In the genomic region with DNA sequence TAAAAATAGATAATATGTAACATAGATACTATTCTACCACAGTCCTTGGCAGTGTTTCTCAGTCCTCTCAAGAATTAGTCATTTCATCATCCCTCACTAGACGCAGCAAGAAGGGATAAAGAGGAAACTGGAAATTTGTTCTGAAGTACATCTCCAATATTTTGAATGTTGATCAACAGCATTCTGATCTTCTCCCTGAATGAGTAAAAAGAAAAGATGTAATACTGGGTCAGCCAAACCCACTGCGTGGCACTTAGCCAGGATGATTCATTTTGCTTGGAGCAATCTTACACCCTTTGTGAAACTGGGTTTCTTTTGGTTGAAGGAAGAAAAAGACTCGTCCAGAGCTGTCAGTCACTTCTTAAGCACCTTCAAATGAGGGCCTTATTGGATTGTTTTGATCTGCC, we compare ENCODE assay signal across 8 cellular contexts. TPM values are rescaled to one million over a fixed set of nuclear protein-coding genes. Genes with fewer than 3 reads are reported as not detected.
A peak's percentile ranks its signal among the peaks of the same experiment; 100 is the strongest.
DNase-seq lines count a peak whose midpoint lies in the region; ATAC-seq, FAIRE-seq and TF ChIP-seq lines count a peak whose summit lies in the region.

No MANE protein-coding gene starts in this region.

- no peak overlapping the region for H3K4me3 ChIP-seq in epithelial cell of proximal tubule (ENCODE audit: low read depth, low read length)
- no peak overlapping the region for H3K4me3 ChIP-seq in pancreas
- no peak overlapping the region for H3K4me3 ChIP-seq in coronary artery

- in situ Hi-C loops in SK-MEL-5 (cut with HindIII; ENCODE audit: low pct_unique_long_range_greater_than_20kb, low sequenced_read_pairs) = no loop called here

- FAIRE-seq in pancreas (lab: Jason Lieb, UNC) = no peak

- intact Hi-C loops in pancreas (cut with DNase I) = no loop called here

- 71 to 80% methylated on average over 3 of the region's 3 CpGs for WGBS in pancreas, 2 donors

- TF ChIP-seq CTCF in epithelial cell of proximal tubule (conservative IDR thresholded peaks at IDR 0.05; ENCODE audit: low read depth, low read length) (no peak), pancreas (IDR thresholded peaks at IDR 0.05) (no peak), coronary artery (IDR thresholded peaks at IDR 0.05) (no peak)

- H3K27ac ChIP-seq in pancreas = no peak overlapping the region
- H3K27ac ChIP-seq in coronary artery = no peak overlapping the region

- ATAC-seq in HG02642 (IDR thresholded peaks at IDR 0.05; ENCODE audit: poor library complexity, unreplicated experiment) = peak; percentile 56
- ATAC-seq in pancreas = peak in 3 of 4 donors; percentile 39 to 72 (median 55)
- no peak for ATAC-seq in HG02973 (IDR thresholded peaks at IDR 0.05; ENCODE audit: unreplicated experiment)

- no peaks in the 10 kb centered on the region for H3K36me3 ChIP-seq in pancreas

- no peaks in the 10 kb centered on the region for H3K27me3 ChIP-seq in pancreas

- H3K9me3 ChIP-seq in pancreas = no peaks in the 10 kb centered on the region

- peak; percentile 3 for DNase-seq in GDM1 (lab: John Stamatoyannopoulos, UW)
- DNase-seq in SK-MEL-5 (ENCODE audit: low read depth, low spot score) = peak; percentile 87
- DNase-seq in epithelial cell of proximal tubule (ENCODE audit: low read depth) = peak; percentile 43
- DNase-seq in pancreas = peak in 3 of 6 donors; percentile 35 to 47 (median 42)
- DNase-seq in coronary artery (ENCODE audit: low spot score) = no peak
- DNase-seq in NCI-H2029 treated with DMSO at 0.1 percent for 48 hours (lab: John Stamatoyannopoulos, UW) = no peak

- H3K4me1 ChIP-seq in pancreas = peaks cover 5 to 9% (median 7%) of the 10 kb centered on the region in 3 donors

RNA-seq across cellular contexts. Expression of a gene that starts 54.1 kb away (rescaled TPM):
- total RNA-seq in SK-MEL-5 (2014; rRNA removed; shearing (Covaris generic)) = 25.6 and 26.7 TPM in 2 replicates
- polyA plus RNA-seq in SK-MEL-5 (2015; cell fraction: cytosol; rRNA removed) = 14.4 and 20.1 TPM in 2 replicates
- polyA plus RNA-seq in SK-MEL-5 (2015; cell fraction: nucleus; rRNA removed) = 16.9 and 27.3 TPM in 2 replicates
- 14.5 and 14.6 TPM in 2 replicates for total RNA-seq in epithelial cell of proximal tubule
- 10 to 100 TPM in 1 of 6 donors, 1 to 10 TPM in 5; 5.1 to 11.4 (median 6.2) TPM for total RNA-seq in pancreas
- 1 to 10 TPM; 2.3 to 3.5 TPM for polyA plus RNA-seq in pancreas

RNA-seq across cellular contexts. Expression of a gene that starts 54.2 kb away (rescaled TPM):
- total RNA-seq in SK-MEL-5 (2014; rRNA removed; shearing (Covaris generic)) = 1.9 and 2.1 TPM in 2 replicates
- polyA plus RNA-seq in SK-MEL-5 (2015; cell fraction: cytosol; rRNA removed) = 2.3 and 3.3 TPM in 2 replicates
- polyA plus RNA-seq in SK-MEL-5 (2015; cell fraction: nucleus; rRNA removed) = 13.3 and 24.3 TPM in 2 replicates
- total RNA-seq in epithelial cell of proximal tubule = 3.9 and 6.8 TPM in 2 replicates
- 1 to 10 TPM; 1.1 to 5.3 (median 2.2) TPM for total RNA-seq in pancreas
- 1 to 10 TPM in 1 of 2 donors, under 1 TPM in 1; 0.95 to 2.4 TPM for polyA plus RNA-seq in pancreas

Comparison
In these comparisons a context has a peak if more than half of its experiments do, and no peak if none do; other contexts are left out.
1. DNase-seq: peak in GDM1 (single experiment), SK-MEL-5 (single experiment) and epithelial cell of proximal tubule (single experiment); none in coronary artery (single experiment) and NCI-H2029 treated with DMSO at 0.1 percent for 48 hours (single experiment).